ENCODE assay signal across 1 cellular context in the genomic region with DNA sequence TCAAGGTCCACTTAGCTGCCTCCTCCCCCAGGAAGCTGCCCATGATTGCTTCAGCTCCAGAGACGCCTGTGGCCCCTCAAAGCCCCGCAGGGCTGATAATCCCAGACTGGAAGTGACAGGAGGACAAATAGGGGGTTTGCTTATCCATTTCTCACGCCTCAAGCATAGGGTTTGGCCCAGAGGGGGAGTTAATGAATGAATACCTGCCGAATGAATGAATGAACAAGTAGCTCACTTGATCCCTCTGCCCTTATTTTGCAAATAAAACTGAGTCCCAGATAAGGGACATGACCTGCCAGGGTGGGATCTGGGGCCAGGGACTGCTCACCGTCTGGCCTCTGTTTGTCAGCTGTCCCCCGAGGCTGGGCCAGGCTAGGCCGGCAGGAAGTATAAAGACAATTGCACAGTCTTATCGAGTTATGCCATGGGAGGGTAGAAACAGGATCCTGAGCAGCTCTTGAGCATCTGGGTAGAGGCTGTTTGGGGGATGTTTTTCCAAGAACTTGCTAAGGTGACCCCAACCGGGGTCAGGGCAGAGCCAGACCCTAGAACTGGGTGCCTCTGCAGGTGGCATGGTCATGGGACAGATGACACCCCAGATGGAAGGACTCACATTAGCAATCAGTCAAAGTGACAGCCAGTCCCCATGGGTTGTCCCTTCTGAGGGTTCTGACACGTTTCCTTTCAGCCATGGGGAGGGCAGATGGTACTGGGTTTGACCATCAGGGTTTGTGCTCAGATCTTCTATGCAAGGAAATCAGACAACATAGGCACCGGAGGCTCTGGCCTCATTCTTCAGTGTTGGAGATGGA.
A peak's percentile ranks its signal among the peaks of the same experiment; 100 is the strongest.
TF ChIP-seq lines count a peak whose summit lies in the region.

No MANE protein-coding gene starts in this region.

TF ChIP-seq in GM12878, 131 proteins besides CTCF, POLR2A, EP300 and RAD21 (continued from another document):
- TF ChIP-seq, protein P1, sequence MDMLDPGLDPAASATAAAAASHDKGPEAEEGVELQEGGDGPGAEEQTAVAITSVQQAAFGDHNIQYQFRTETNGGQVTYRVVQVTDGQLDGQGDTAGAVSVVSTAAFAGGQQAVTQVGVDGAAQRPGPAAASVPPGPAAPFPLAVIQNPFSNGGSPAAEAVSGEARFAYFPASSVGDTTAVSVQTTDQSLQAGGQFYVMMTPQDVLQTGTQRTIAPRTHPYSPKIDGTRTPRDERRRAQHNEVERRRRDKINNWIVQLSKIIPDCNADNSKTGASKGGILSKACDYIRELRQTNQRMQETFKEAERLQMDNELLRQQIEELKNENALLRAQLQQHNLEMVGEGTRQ (IDR thresholded peaks at IDR 0.05; ENCODE audit: borderline replicate concordance, low read depth, low read length) = no peak
- no peak for TF ChIP-seq IKZF1 (conservative IDR thresholded peaks at IDR 0.05)
- TF ChIP-seq ZNF384 (IDR thresholded peaks at IDR 0.05; ENCODE audit: borderline replicate concordance, low read depth, low read length) = no peak
- TF ChIP-seq FOS (IDR thresholded peaks at IDR 0.05; ENCODE audit: borderline replicate concordance, extremely low read depth, insufficient read length) = no peak
- TF ChIP-seq NFIC (IDR thresholded peaks at IDR 0.05; ENCODE audit: low read depth, low read length) = no peak
- peak; percentile 79 for TF ChIP-seq ZNF24 (IDR thresholded peaks at IDR 0.05)
- TF ChIP-seq RBBP5 (conservative IDR thresholded peaks at IDR 0.05) = no peak
- no peak for TF ChIP-seq CEBPB (IDR thresholded peaks at IDR 0.05; ENCODE audit: borderline replicate concordance in 1 of 2, low read depth in 2 of 2, low read length in 2 of 2)
